Comparison of ENCODE assay signal across 1 cellular context in the genomic region with DNA sequence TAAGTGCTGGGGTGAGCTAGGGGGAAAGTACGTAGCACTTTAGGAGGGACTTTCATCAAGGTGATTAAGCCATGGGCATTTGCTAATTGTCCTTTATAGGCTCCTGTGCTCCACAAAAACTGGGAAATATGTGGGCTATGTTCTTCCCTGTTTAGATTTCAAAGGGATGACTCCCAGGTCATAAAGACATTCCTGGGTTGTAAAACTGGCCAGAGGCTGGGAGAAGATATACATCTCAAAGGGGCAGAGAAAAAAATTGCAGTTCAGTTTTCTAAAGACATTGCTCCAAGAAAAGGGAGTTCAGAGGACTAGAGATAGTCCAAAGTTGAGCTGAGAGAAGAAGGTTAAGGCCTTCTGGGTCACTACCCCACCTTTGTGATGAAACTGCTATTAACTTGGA.
TF ChIP-seq lines count a peak whose summit lies in the region.

No MANE protein-coding gene starts in this region.

TF ChIP-seq in IMR-90, 13 proteins besides CTCF, POLR2A, EP300 and RAD21:
- TF ChIP-seq MXI1 (IDR thresholded peaks at IDR 0.05; ENCODE audit: borderline replicate concordance, low read depth, low read length), result no peak
